15 cellular contexts compared by ENCODE assay signal in genomic region chr15:82568986-82569385, GRCh38. TPM values are rescaled to one million over a fixed set of nuclear protein-coding genes. Genes with fewer than 3 reads are reported as not detected.
A peak's percentile ranks its signal among the peaks of the same experiment; 100 is the strongest.
DNase-seq lines count a peak whose midpoint lies in the region; ATAC-seq and TF ChIP-seq lines count a peak whose summit lies in the region.
"Had no signal": no experiment of that assay in that cellular context is flagged by ENCODE, and none has a peak within 500 bp of the region (broad histone marks: within the 10 kb centered on the region; RNA-seq: fewer than 3 reads in every experiment).

No MANE protein-coding gene starts in this region.

- H3K27me3 ChIP-seq in endodermal cell (ENCODE audit: control insufficient read depth, insufficient read depth, low read length, poor library complexity, severe bottlenecking) (no peaks in the 10 kb centered on the region), spleen (replicated peaks in 1 of 7) (peaks cover 0 to 38% (median 0%) of the 10 kb centered on the region in 7 donors)
- H3K27me3 ChIP-seq in naive thymus-derived CD4-positive, alpha-beta T cell (ENCODE audit: control insufficient read depth in 2 of 2, insufficient read depth in 2 of 2, low read length in 2 of 2), result no peaks in the 10 kb centered on the region

- H3K27ac ChIP-seq in HEK293 (ENCODE audit: extremely low read depth, low read depth, low read length) (no peak overlapping the region), endodermal cell (ENCODE audit: low read depth, low read length) (no peak overlapping the region), spleen (no peak overlapping the region)
- no peak overlapping the region for H3K27ac ChIP-seq in naive thymus-derived CD4-positive, alpha-beta T cell (ENCODE audit: low read depth, low read length)
- H3K27ac ChIP-seq: C4-2B had no signal

- H3K4me1 Mint-ChIP-seq in endodermal cell, result peaks cover 47% of the 10 kb centered on the region
- no peaks in the 10 kb centered on the region for H3K4me1 Mint-ChIP-seq in naive thymus-derived CD4-positive, alpha-beta T cell

- WGBS in endodermal cell (ENCODE audit: insufficient coverage in 1 of 2, insufficient read length in 1 of 2), 2 experiments, result 89 to 92% methylated on average over 3 to 5 of the region's 5 CpGs
- 85 to 92% (median 89%) methylated on average over 5 of the region's 5 CpGs for WGBS in spleen, 5 donors

- no peaks in the 10 kb centered on the region for H3K9me3 ChIP-seq in HEK293 (ENCODE audit: control insufficient read depth, insufficient read depth, low read depth, low read length)
- H3K9me3 ChIP-seq in endodermal cell (ENCODE audit: control insufficient read depth, low read length), result no peaks in the 10 kb centered on the region
- H3K9me3 ChIP-seq in spleen, result no peaks in the 10 kb centered on the region
- H3K9me3 ChIP-seq in naive thymus-derived CD4-positive, alpha-beta T cell (ENCODE audit: control insufficient read depth in 2 of 3, low read length in 3 of 3), result no peaks in the 10 kb centered on the region
- H3K9me3 ChIP-seq: Caco-2 had no signal

- H3K4me1 ChIP-seq in HEK293 (ENCODE audit: control insufficient read depth, insufficient read depth, low read length) (peaks cover 5% of the 10 kb centered on the region), endodermal cell (ENCODE audit: control insufficient read depth, insufficient read depth, low read length) (peaks cover 19% of the 10 kb centered on the region), spleen (peaks cover 0 to 4% (median 0%) of the 10 kb centered on the region in 6 donors)
- H3K4me1 ChIP-seq in naive thymus-derived CD4-positive, alpha-beta T cell (ENCODE audit: control insufficient read depth in 2 of 2, insufficient read depth in 2 of 2, low read length in 2 of 2), result no peaks in the 10 kb centered on the region

- POLR2A ChIA-PET in HEK293 (lab: Yijun Ruan, JAX), result interaction anchor here (0.5 to 1.0 kb wide), 2 partner anchors 29 to 1569 kb away, joined by 3 read pairs; partner anchors contain the start of gene RPS17
- POLR2A ChIA-PET in naive thymus-derived CD4-positive, alpha-beta T cell (lab: Charles Lee), result no interaction called here

- H3K9ac ChIP-seq in endodermal cell (ENCODE audit: extremely low read depth, low read length, poor library complexity, severe bottlenecking), result no peak overlapping the region

- H3K27ac Mint-ChIP-seq in endodermal cell, result no peak overlapping the region
- no peak overlapping the region for H3K27ac Mint-ChIP-seq in naive thymus-derived CD4-positive, alpha-beta T cell
- H3K27ac Mint-ChIP-seq: CD4-positive, alpha-beta T cell; H9 had no signal

- TF ChIP-seq CTCF in HEK293 (tag by site-specific recombination; IDR thresholded peaks at IDR 0.05) (no peak), endodermal cell (conservative IDR thresholded peaks at IDR 0.05) (no peak), spleen (IDR thresholded peaks at IDR 0.05 in 8 of 11, conservative IDR thresholded peaks at IDR 0.05 in 3 of 11) (no peak)

- no peaks in the 10 kb centered on the region for H3K9me3 Mint-ChIP-seq in endodermal cell
- H3K9me3 Mint-ChIP-seq in naive thymus-derived CD4-positive, alpha-beta T cell, result peaks cover 0 to 2% (median 0%) of the 10 kb centered on the region in 11 donors
- H3K9me3 Mint-ChIP-seq: CD4-positive, alpha-beta T cell; H9 had no signal

- CTCF ChIA-PET in HEK293 (lab: Yijun Ruan, JAX), result no interaction called here
- CTCF ChIA-PET in naive thymus-derived CD4-positive, alpha-beta T cell (lab: Charles Lee), result no interaction called here

- intact Hi-C loops in spleen (cut with DNase I; ENCODE audit: low total_unique reads), result no loop called here
- intact Hi-C loops in naive thymus-derived CD4-positive, alpha-beta T cell (cut with micrococcal nuclease), result loop anchor here in 1 of 2 donors (10.0 kb wide), 1 partner anchor 56 kb away; no protein-coding TSS in a partner anchor

- no peaks in the 10 kb centered on the region for H3K36me3 Mint-ChIP-seq in endodermal cell (ENCODE audit: low read depth)
- no peaks in the 10 kb centered on the region for H3K36me3 Mint-ChIP-seq in naive thymus-derived CD4-positive, alpha-beta T cell

- H3K36me3 ChIP-seq in HEK293 (ENCODE audit: control insufficient read depth in 2 of 2, insufficient read depth in 1 of 2, low read length in 2 of 2) (no peaks in the 10 kb centered on the region), endodermal cell (ENCODE audit: control insufficient read depth, insufficient read depth, low read length) (no peaks in the 10 kb centered on the region), spleen (no peaks in the 10 kb centered on the region)
- H3K36me3 ChIP-seq in naive thymus-derived CD4-positive, alpha-beta T cell (ENCODE audit: control insufficient read depth in 2 of 3, insufficient read depth in 3 of 3, low read length in 3 of 3), result no peaks in the 10 kb centered on the region

- ATAC-seq in naive thymus-derived CD4-positive, alpha-beta T cell, result no peak
- ATAC-seq: HepG2 had no signal

- DNase-seq in endodermal cell, result peak; percentile 28
- DNase-seq in occipital lobe (lab: John Stamatoyannopoulos, UW), result peak; percentile 30
- DNase-seq in spleen, result peak; percentile 44
- DNase-seq in NK-92 (lab: John Stamatoyannopoulos, UW; ENCODE audit: unreplicated experiment), result no peak
- DNase-seq in NCI-H82 (lab: John Stamatoyannopoulos, UW), result no peak
- DNase-seq in epidermal melanocyte (ENCODE audit: insufficient read length, low spot score), result no peak
- no peak for DNase-seq in naive thymus-derived CD4-positive, alpha-beta T cell
- DNase-seq: ACHN; Caco-2; CD4-positive, alpha-beta T cell; GF-D8; H9 had no signal

- no peak overlapping the region for H3K4me3 ChIP-seq in HEK293 (ENCODE audit: low read depth, low read length)
- H3K4me3 ChIP-seq in endodermal cell (ENCODE audit: low read length), result no peak overlapping the region
- no peak overlapping the region for H3K4me3 ChIP-seq in spleen
- no peak overlapping the region for H3K4me3 ChIP-seq in naive thymus-derived CD4-positive, alpha-beta T cell (ENCODE audit: low read length)

- no peak overlapping the region for H3K4me3 Mint-ChIP-seq in endodermal cell
- no peak overlapping the region for H3K4me3 Mint-ChIP-seq in naive thymus-derived CD4-positive, alpha-beta T cell
- H3K4me3 Mint-ChIP-seq: CD4-positive, alpha-beta T cell; H9 had no signal

- TF ChIP-seq POLR2A in spleen (IDR thresholded peaks at IDR 0.05), result no peak

- H3K27me3 Mint-ChIP-seq in endodermal cell (ENCODE audit: insufficient read depth), result peaks cover 2% of the 10 kb centered on the region
- peaks cover 0 to 21% (median 15%) of the 10 kb centered on the region in 5 donors for H3K27me3 Mint-ChIP-seq in naive thymus-derived CD4-positive, alpha-beta T cell

TF ChIP-seq in HEK293, 187 proteins besides CTCF, POLR2A, EP300 and RAD21:
- TF ChIP-seq ZFHX2 (tag by site-specific recombination; conservative IDR thresholded peaks at IDR 0.05) (peak; percentile 82), ELK4 (IDR thresholded peaks at IDR 0.05; ENCODE audit: borderline replicate concordance, low read depth, low read length) (no peak), EGR2 (tag by site-specific recombination; IDR thresholded peaks at IDR 0.05; ENCODE audit: low read depth) (peak; percentile 81), YY1 (tag by site-specific recombination; IDR thresholded peaks at IDR 0.05) (no peak)
TF ChIP-seq in HEK293: peak in this region for 2.

RNA-seq across cellular contexts. Expression of gene RPS17, which starts 28.7 kb away (rescaled TPM):
- total RNA-seq in endodermal cell (1,000 to 10,000 TPM; 1,918 to 2,023 TPM), occipital lobe (1,719 TPM), spleen (1,000 to 10,000 TPM; 1,089 to 1,741 (median 1,381) TPM)
- 2,836 TPM for polyA plus RNA-seq in endodermal cell (2013, experiment 1 of 2)
- 2,786 TPM for polyA plus RNA-seq in endodermal cell (2013, experiment 2 of 2)
- polyA plus RNA-seq in spleen, result 1,000 to 10,000 TPM; 7,074 to 9,274 (median 9,192) TPM
- total RNA-seq in naive thymus-derived CD4-positive, alpha-beta T cell, result 1,000 to 10,000 TPM; 1,951 to 3,227 (median 2,164) TPM
- polyA plus RNA-seq in naive thymus-derived CD4-positive, alpha-beta T cell, result 1,000 to 10,000 TPM; 1,555 to 2,061 TPM

Comparison
In these comparisons a context has a peak if more than half of its experiments do, and no peak if none do; other contexts are left out.
1. DNase-seq: peak in endodermal cell (single experiment), occipital lobe (single experiment) and spleen (single experiment); none in NK-92 (single experiment), NCI-H82 (single experiment), epidermal melanocyte (single experiment) and naive thymus-derived CD4-positive, alpha-beta T cell (0 of 9).